ENCODE assay signal across 6 cellular contexts in the genomic region with DNA sequence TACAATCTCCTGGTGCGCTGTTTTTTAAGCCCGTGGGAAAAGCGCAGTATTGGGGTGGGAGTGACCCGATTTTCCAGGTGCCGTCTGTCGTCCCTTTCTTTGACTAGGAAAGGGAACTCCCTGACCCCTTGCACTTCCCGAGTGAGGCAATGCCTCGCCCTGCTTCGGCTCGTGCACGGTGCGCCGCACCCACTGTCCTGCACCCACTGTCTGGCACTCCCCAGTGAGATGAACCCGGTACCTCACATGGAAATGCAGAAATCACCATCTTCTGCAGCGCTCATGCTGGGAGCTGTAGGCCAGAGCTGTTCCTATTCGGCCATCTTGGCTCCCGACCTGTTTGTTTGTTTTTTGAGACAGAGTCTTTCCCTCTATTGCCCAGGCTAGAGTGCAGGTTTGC. TPM values are rescaled to one million over a fixed set of nuclear protein-coding genes. Genes with fewer than 3 reads are reported as not detected.
DNase-seq lines count a peak whose midpoint lies in the region; ATAC-seq and TF ChIP-seq lines count a peak whose summit lies in the region.
"Not testable (repeated sequence)": the region's sequence is repeated elsewhere in the genome, so short reads cannot be mapped to it uniquely, and the experiment has no call there.

No MANE protein-coding gene starts in this region.

- H3K36me3 Mint-ChIP-seq in CD14-positive monocyte; CD4-positive, alpha-beta memory T cell; activated naive CD4-positive, alpha-beta T cell treated with anti-CD3 and anti-CD28 coated beads, Interleukin-2, amount 50 U/mL, for 24 hours; naive thymus-derived CD8-positive, alpha-beta T cell: not testable (repeated sequence)

- TF ChIP-seq CTCF in CD14-positive monocyte (IDR thresholded peaks at IDR 0.05); VCaP (conservative IDR thresholded peaks at IDR 0.05); spleen (IDR thresholded peaks at IDR 0.05 in 8 of 11, conservative IDR thresholded peaks at IDR 0.05 in 3 of 11): not testable (repeated sequence)

- H3K9me3 ChIP-seq in CD4-positive, alpha-beta memory T cell (ENCODE audit: control insufficient read depth in 1 of 2, low read length in 2 of 2); spleen: not testable (repeated sequence)

- H3K4me1 Mint-ChIP-seq in CD14-positive monocyte, result peaks cover 70% of the 10 kb centered on the region
- peaks cover 44 to 68% (median 57%) of the 10 kb centered on the region in 4 donors for H3K4me1 Mint-ChIP-seq in CD4-positive, alpha-beta memory T cell
- H3K4me1 Mint-ChIP-seq in activated naive CD4-positive, alpha-beta T cell treated with anti-CD3 and anti-CD28 coated beads, Interleukin-2, amount 50 U/mL, for 24 hours, result peaks cover 68% of the 10 kb centered on the region
- peaks cover 42 to 70% (median 65%) of the 10 kb centered on the region in 4 donors for H3K4me1 Mint-ChIP-seq in naive thymus-derived CD8-positive, alpha-beta T cell

- not testable (repeated sequence) for H3K36me3 ChIP-seq in CD4-positive, alpha-beta memory T cell (ENCODE audit: insufficient read depth, low read length); spleen

- WGBS in spleen, 5 donors, result 69 to 97% (median 75%) methylated on average over 10 to 17 of the region's 17 CpGs

- not testable (repeated sequence) for H3K9me3 Mint-ChIP-seq in CD14-positive monocyte; CD4-positive, alpha-beta memory T cell; activated naive CD4-positive, alpha-beta T cell treated with anti-CD3 and anti-CD28 coated beads, Interleukin-2, amount 50 U/mL, for 24 hours; naive thymus-derived CD8-positive, alpha-beta T cell

- H3K4me3 Mint-ChIP-seq in CD14-positive monocyte, result peak overlapping the region in 1 of 2 donors; percentile 62
- H3K4me3 Mint-ChIP-seq in CD4-positive, alpha-beta memory T cell; activated naive CD4-positive, alpha-beta T cell treated with anti-CD3 and anti-CD28 coated beads, Interleukin-2, amount 50 U/mL, for 24 hours; naive thymus-derived CD8-positive, alpha-beta T cell: not testable (repeated sequence)

- POLR2A ChIA-PET in CD4-positive, alpha-beta memory T cell (lab: Charles Lee; ENCODE audit: partially characterized antibody), result interaction anchor here (1.0 to 2.3 kb wide), 2 partner anchors 11 to 45 kb away, joined by 3 to 13 read pairs; partner anchors contain the start of gene STIM1
- POLR2A ChIA-PET in naive thymus-derived CD8-positive, alpha-beta T cell (lab: Charles Lee), result interaction anchor here (0.6 to 1.5 kb wide), 2 partner anchors 47 to 59 kb away, joined by 3 to 4 read pairs; no protein-coding TSS in a partner anchor

- DNase-seq in CD14-positive monocyte (ENCODE audit: low spot score) (peak; percentile 51), spleen (peak; percentile 78)
- not testable (repeated sequence) for DNase-seq in CD4-positive, alpha-beta memory T cell; naive thymus-derived CD8-positive, alpha-beta T cell

- not testable (repeated sequence) for TF ChIP-seq POLR2A in spleen (IDR thresholded peaks at IDR 0.05)

- H3K27me3 ChIP-seq in CD4-positive, alpha-beta memory T cell (ENCODE audit: insufficient read depth, low read length); spleen (replicated peaks in 1 of 7): not testable (repeated sequence)

- not testable (repeated sequence) for H3K4me3 ChIP-seq in CD4-positive, alpha-beta memory T cell (ENCODE audit: low read length in 2 of 2); spleen

- not testable (repeated sequence) for H3K27ac ChIP-seq in CD4-positive, alpha-beta memory T cell (ENCODE audit: low read depth, low read length)
- H3K27ac ChIP-seq in VCaP, result peak overlapping the region; percentile 33; the same call in 1 of the 2 replicates
- peak overlapping the region in 1 of 8 donors; percentile 46 for H3K27ac ChIP-seq in spleen

- H3K27me3 Mint-ChIP-seq in CD14-positive monocyte (ENCODE audit: low read depth in 3 of 3); CD4-positive, alpha-beta memory T cell; activated naive CD4-positive, alpha-beta T cell treated with anti-CD3 and anti-CD28 coated beads, Interleukin-2, amount 50 U/mL, for 24 hours; naive thymus-derived CD8-positive, alpha-beta T cell: not testable (repeated sequence)

- H3K27ac Mint-ChIP-seq in CD14-positive monocyte, result peak overlapping the region; percentile 24 to 91 (median 85)
- peak overlapping the region in 4 of 7 donors; percentile 2 to 47 (median 34) for H3K27ac Mint-ChIP-seq in CD4-positive, alpha-beta memory T cell
- peak overlapping the region; percentile 51 for H3K27ac Mint-ChIP-seq in activated naive CD4-positive, alpha-beta T cell treated with anti-CD3 and anti-CD28 coated beads, Interleukin-2, amount 50 U/mL, for 24 hours
- peak overlapping the region in 7 of 10 donors; percentile 29 to 95 (median 43) for H3K27ac Mint-ChIP-seq in naive thymus-derived CD8-positive, alpha-beta T cell

- not testable (repeated sequence) for ATAC-seq in naive thymus-derived CD8-positive, alpha-beta T cell

- peaks cover 52% of the 10 kb centered on the region for H3K4me1 ChIP-seq in CD4-positive, alpha-beta memory T cell (ENCODE audit: insufficient read depth, low read length)
- peaks cover 47 to 73% (median 67%) of the 10 kb centered on the region in 6 donors for H3K4me1 ChIP-seq in spleen

- intact Hi-C loops in CD14-positive monocyte (cut with micrococcal nuclease), result loop anchor here in 1 of 2 donors (5.0 kb wide), 1 partner anchor 43 kb away; the partner anchor contains the start of gene STIM1
- intact Hi-C loops in CD4-positive, alpha-beta memory T cell (cut with micrococcal nuclease); spleen (cut with DNase I; ENCODE audit: low total_unique reads): not testable (repeated sequence)

- CTCF ChIA-PET in CD4-positive, alpha-beta memory T cell (lab: Charles Lee; ENCODE audit: partially characterized antibody), result interaction anchor here (1.1 to 3.3 kb wide), 2 partner anchors 46 to 168 kb away, joined by 3 to 30 read pairs; partner anchors contain the start of gene STIM1

RNA-seq across cellular contexts. Expression of gene STIM1, which starts 44.8 kb away (rescaled TPM):
- polyA plus RNA-seq in CD14-positive monocyte (10 to 100 TPM; 14.0 to 21.0 TPM), spleen (10 to 100 TPM; 13.0 to 22.5 (median 16.3) TPM)
- 10 to 100 TPM; 87.1 to 87.4 TPM for total RNA-seq in CD4-positive, alpha-beta memory T cell
- polyA plus RNA-seq in CD4-positive, alpha-beta memory T cell, result 10 to 100 TPM; 27.7 to 43.8 TPM
- total RNA-seq in naive thymus-derived CD8-positive, alpha-beta T cell, result 100 to 1,000 TPM in 1 of 2 experiments, 10 to 100 TPM in 1; 98.7 to 101 TPM
- 10 to 100 TPM; 33.4 to 39.0 (median 38.9) TPM for polyA plus RNA-seq in naive thymus-derived CD8-positive, alpha-beta T cell
- total RNA-seq in spleen, result 10 to 100 TPM; 55.4 to 85.2 (median 65.0) TPM

RNA-seq across cellular contexts. Expression of gene RHOG, which starts 59.5 kb away (rescaled TPM):
- polyA plus RNA-seq in CD14-positive monocyte, result 100 to 1,000 TPM; 315 to 458 TPM
- 100 to 1,000 TPM in 1 of 2 experiments, 10 to 100 TPM in 1; 99.4 to 103 TPM for total RNA-seq in CD4-positive, alpha-beta memory T cell
- 100 to 1,000 TPM; 124 to 228 TPM for polyA plus RNA-seq in CD4-positive, alpha-beta memory T cell
- 10 to 100 TPM; 78.4 to 79.3 TPM for total RNA-seq in naive thymus-derived CD8-positive, alpha-beta T cell
- 100 to 1,000 TPM; 125 to 175 (median 144) TPM for polyA plus RNA-seq in naive thymus-derived CD8-positive, alpha-beta T cell
- 100 to 1,000 TPM; 144 to 256 (median 155) TPM for total RNA-seq in spleen
- 100 to 1,000 TPM; 102 to 142 (median 107) TPM for polyA plus RNA-seq in spleen

Comparison
In these comparisons a context has a peak if more than half of its experiments do, and no peak if none do; other contexts are left out.
1. H3K27ac Mint-ChIP-seq: peak in every context shown above with its lines; median percentile 85 in CD14-positive monocyte; 51 in activated naive CD4-positive, alpha-beta T cell treated with anti-CD3 and anti-CD28 coated beads, Interleukin-2, amount 50 U/mL, for 24 hours; 43 in naive thymus-derived CD8-positive, alpha-beta T cell; 34 in CD4-positive, alpha-beta memory T cell.